10 cellular contexts compared by ENCODE assay signal in the genomic region with DNA sequence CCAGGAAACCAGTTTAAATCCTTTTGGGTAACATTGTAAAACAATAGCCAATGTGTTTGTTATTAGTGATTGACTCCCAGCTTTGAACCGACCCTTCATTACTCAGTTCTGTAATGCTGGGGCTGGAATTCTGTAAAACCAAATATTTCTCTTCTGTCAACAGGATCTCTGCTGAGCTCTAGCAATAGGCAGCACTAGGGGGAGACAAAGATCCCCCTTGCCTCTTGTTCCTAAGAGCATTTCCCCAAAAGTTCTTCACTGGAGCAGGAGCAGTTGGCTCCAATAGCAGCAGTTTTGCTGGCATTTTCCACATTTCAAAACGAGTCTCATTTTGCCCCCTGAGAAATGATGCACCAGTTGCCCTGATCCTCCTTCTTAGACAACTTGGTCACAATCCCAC.
DNase-seq lines count a peak whose midpoint lies in the region; ATAC-seq and TF ChIP-seq lines count a peak whose summit lies in the region.
"Had no signal": no experiment of that assay in that cellular context is flagged by ENCODE, and none has a peak within 500 bp of the region (broad histone marks: within the 10 kb centered on the region; RNA-seq: fewer than 3 reads in every experiment).

No MANE protein-coding gene starts in this region.

- no peaks in the 10 kb centered on the region for H3K36me3 Mint-ChIP-seq in natural killer cell

- H3K4me1 Mint-ChIP-seq in natural killer cell: no peaks in the 10 kb centered on the region

- intact Hi-C loops in heart right ventricle (cut with DNase I): no loop called here
- intact Hi-C loops in left ventricle myocardium superior (cut with micrococcal nuclease): no loop called here
- intact Hi-C loops in testis (cut with DNase I; ENCODE audit: low total_unique reads): no loop called here
- intact Hi-C loops in natural killer cell (cut with micrococcal nuclease): no loop called here

- no peaks in the 10 kb centered on the region for H3K9me3 ChIP-seq in heart right ventricle
- no peaks in the 10 kb centered on the region for H3K9me3 ChIP-seq in testis

- ATAC-seq in heart right ventricle (no peak), left ventricle myocardium superior (no peak), natural killer cell (no peak), GM18870 (IDR thresholded peaks at IDR 0.05; ENCODE audit: unreplicated experiment) (no peak)

- H3K4me1 ChIP-seq in heart right ventricle (no peaks in the 10 kb centered on the region), testis (no peaks in the 10 kb centered on the region)

- H3K27me3 ChIP-seq in heart right ventricle: peaks cover 0 to 4% (median 0%) of the 10 kb centered on the region in 7 donors
- H3K27me3 ChIP-seq in testis: no peaks in the 10 kb centered on the region

- TF ChIP-seq CTCF in heart right ventricle (IDR thresholded peaks at IDR 0.05): peak in 7 of 9 donors; percentile 16 to 47 (median 29)
- TF ChIP-seq CTCF in cardiac fibroblast (IDR thresholded peaks at IDR 0.05; ENCODE audit: low read depth, low read length): peak; percentile 54
- peak in 2 of 3 experiments; percentile 35 to 39 for TF ChIP-seq CTCF in testis (IDR thresholded peaks at IDR 0.05)
- TF ChIP-seq CTCF in natural killer cell (IDR thresholded peaks at IDR 0.05): no peak

- WGBS in heart right ventricle, 2 donors: 55 to 63% methylated on average over 2 of the region's 2 CpGs
- WGBS in testis, 2 donors: 56 to 66% methylated on average over 2 of the region's 2 CpGs

- TF ChIP-seq POLR2A in testis (IDR thresholded peaks at IDR 0.05): no peak

- no peak for DNase-seq in heart right ventricle
- no peak for DNase-seq in left ventricle myocardium superior
- peak; percentile 75 for DNase-seq in NCI-H69 (lab: John Stamatoyannopoulos, UW)
- DNase-seq in cardiac fibroblast (ENCODE audit: low read depth in 2 of 2): peak; percentile 21 to 44
- peak; percentile 59 for DNase-seq in testis
- no peak for DNase-seq in natural killer cell
- DNase-seq in cerebellar cortex (ENCODE audit: low spot score): no peak
- DNase-seq: activated T-cell treated with anti-CD3 and anti-CD28 coated beads for 4 hours, NCI-H1930 had no signal

- H3K9me3 Mint-ChIP-seq in natural killer cell: no peaks in the 10 kb centered on the region

- H3K4me3 ChIP-seq in heart right ventricle (no peak overlapping the region), cardiac fibroblast (replicated peaks in 1 of 2; ENCODE audit: low read depth in 2 of 2, low read length in 2 of 2) (no peak overlapping the region), testis (no peak overlapping the region)

- no peaks in the 10 kb centered on the region for H3K27me3 Mint-ChIP-seq in natural killer cell (ENCODE audit: low read depth in 2 of 2)

- H3K4me3 Mint-ChIP-seq in natural killer cell: no peak overlapping the region

- H3K27ac ChIP-seq in heart right ventricle: no peak overlapping the region
- H3K27ac ChIP-seq in testis: no peak overlapping the region

- no peaks in the 10 kb centered on the region for H3K36me3 ChIP-seq in heart right ventricle
- no peaks in the 10 kb centered on the region for H3K36me3 ChIP-seq in testis (ENCODE audit: low read depth, missing control alignments)

- no peak overlapping the region for H3K27ac Mint-ChIP-seq in natural killer cell

Comparison
In these comparisons a context has a peak if more than half of its experiments do, and no peak if none do; other contexts are left out.
1. DNase-seq: peak in NCI-H69 (single experiment), cardiac fibroblast (2 of 2) and testis (single experiment); none in heart right ventricle (0 of 2), left ventricle myocardium superior (single experiment), natural killer cell (single experiment) and cerebellar cortex (single experiment).